Comparison of ENCODE assay signal across 12 cellular contexts in the genomic region with DNA sequence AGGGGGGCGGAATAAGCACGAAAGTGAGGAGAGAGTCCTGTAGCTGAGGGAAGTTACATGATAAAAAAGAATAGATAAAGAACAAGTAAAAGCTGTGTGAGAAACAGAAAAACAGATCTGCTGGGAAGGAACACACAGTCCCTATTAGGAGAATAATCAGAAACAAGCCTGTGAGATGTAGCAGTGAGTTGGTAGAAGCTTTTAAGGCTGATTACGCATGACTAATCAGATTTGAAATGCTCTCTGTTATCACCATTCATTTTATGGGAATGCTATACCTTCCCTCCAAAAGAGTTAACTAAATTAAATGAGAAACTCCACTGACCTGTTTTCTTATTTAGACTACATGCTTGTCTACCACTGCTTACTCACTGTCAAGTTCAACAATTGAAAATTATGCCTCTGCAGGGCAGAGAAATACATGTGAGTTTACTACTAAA. TPM values are rescaled to one million over a fixed set of nuclear protein-coding genes. Genes with fewer than 3 reads are reported as not detected.
A peak's percentile ranks its signal among the peaks of the same experiment; 100 is the strongest.
DNase-seq lines count a peak whose midpoint lies in the region; ATAC-seq, FAIRE-seq and TF ChIP-seq lines count a peak whose summit lies in the region.
"Had no signal": no experiment of that assay in that cellular context is flagged by ENCODE, and none has a peak within 500 bp of the region (broad histone marks: within the 10 kb centered on the region; RNA-seq: fewer than 3 reads in every experiment).

No MANE protein-coding gene starts in this region.

- H3K27ac ChIP-seq in A549 (peak overlapping the region; percentile 72 to 77), ectodermal cell (ENCODE audit: insufficient read depth, low read depth, low read length, poor library complexity, severe bottlenecking) (peak overlapping the region; percentile 38), mesenchymal stem cell (ENCODE audit: low read length, poor library complexity, severe bottlenecking) (peak overlapping the region; percentile 26)
- H3K27ac ChIP-seq: Peyer's patch had no signal

- no peak overlapping the region for H3K4ac ChIP-seq in mesenchymal stem cell (ENCODE audit: low read depth in 1 of 2, low read length in 2 of 2)

- no peaks in the 10 kb centered on the region for H3K9me3 ChIP-seq in A549
- no peaks in the 10 kb centered on the region for H3K9me3 ChIP-seq in ectodermal cell (ENCODE audit: control insufficient read depth, low read length)
- no peaks in the 10 kb centered on the region for H3K9me3 ChIP-seq in mesenchymal stem cell (ENCODE audit: control insufficient read depth, low read length)
- H3K9me3 ChIP-seq: Peyer's patch had no signal

- TF ChIP-seq POLR2A in A549 (IDR thresholded peaks at IDR 0.05; ENCODE audit: low read length) = no peak

- H2BK12ac ChIP-seq in mesenchymal stem cell (ENCODE audit: low read length in 2 of 2) = no peak overlapping the region

- H4K8ac ChIP-seq in mesenchymal stem cell (ENCODE audit: low read length) = no peak overlapping the region

- H3K79me1 ChIP-seq in mesenchymal stem cell (replicated peaks; ENCODE audit: low read length, poor library complexity, severe bottlenecking) = peaks cover 1% of the 10 kb centered on the region

- ATAC-seq in A549 = peak in 1 of 2 experiments; percentile 44; a peak in 3 of 6 replicates
- ATAC-seq in GM18907 (IDR thresholded peaks at IDR 0.05; ENCODE audit: unreplicated experiment) = no peak
- no peak for ATAC-seq in HG02981 (IDR thresholded peaks at IDR 0.05; ENCODE audit: unreplicated experiment)
- no peak for ATAC-seq in GM18520 (IDR thresholded peaks at IDR 0.05; ENCODE audit: unreplicated experiment)

- no peak overlapping the region for H2BK120ac ChIP-seq in mesenchymal stem cell (ENCODE audit: low read depth, low read length)

- no peak overlapping the region for H4K91ac ChIP-seq in mesenchymal stem cell (ENCODE audit: low read length)

- TF ChIP-seq CTCF in A549 (IDR thresholded peaks at IDR 0.05) = no peak

- no peak overlapping the region for H2AK5ac ChIP-seq in mesenchymal stem cell (ENCODE audit: low read length, severe bottlenecking)

- H3K4me2 ChIP-seq in A549 = peak overlapping the region; percentile 76
- no peak overlapping the region for H3K4me2 ChIP-seq in mesenchymal stem cell (ENCODE audit: low read length, poor library complexity, severe bottlenecking)

- H3K36me3 ChIP-seq in ectodermal cell (ENCODE audit: control insufficient read depth, insufficient read depth, low read length) (no peaks in the 10 kb centered on the region), mesenchymal stem cell (ENCODE audit: control insufficient read depth in 1 of 2, insufficient read depth in 2 of 2, low read depth in 1 of 2, low read length in 2 of 2) (no peaks in the 10 kb centered on the region)
- H3K36me3 ChIP-seq: Peyer's patch had no signal

- H3K18ac ChIP-seq in mesenchymal stem cell (ENCODE audit: low read depth in 1 of 2, low read length in 2 of 2) = no peak overlapping the region

- no peak overlapping the region for H2AFZ ChIP-seq in mesenchymal stem cell (ENCODE audit: low read depth, low read length)

- peak overlapping the region; percentile 78 for H3K9ac ChIP-seq in mesenchymal stem cell (ENCODE audit: low read length)

- CTCF ChIA-PET in A549 (lab: Yijun Ruan, JAX) = no interaction called here

- no peaks in the 10 kb centered on the region for H3K27me3 ChIP-seq in ectodermal cell (ENCODE audit: control insufficient read depth, insufficient read depth, low read length, poor library complexity, severe bottlenecking)
- H3K27me3 ChIP-seq in mesenchymal stem cell (ENCODE audit: control insufficient read depth in 1 of 2, insufficient read depth in 1 of 2, low read length in 2 of 2) = no peaks in the 10 kb centered on the region
- H3K27me3 ChIP-seq: Peyer's patch had no signal

- no peak overlapping the region for H2BK5ac ChIP-seq in mesenchymal stem cell (ENCODE audit: low read depth, low read length, poor library complexity, severe bottlenecking)

- no peak for TF ChIP-seq RAD21 in A549 (conservative IDR thresholded peaks at IDR 0.05 in 1 of 2, IDR thresholded peaks at IDR 0.05 in 1 of 2)

- no peak overlapping the region for H3K14ac ChIP-seq in mesenchymal stem cell (ENCODE audit: low read length in 2 of 2)

- 67% methylated on average over 3 of the region's 3 CpGs for WGBS in A549 (ENCODE audit: missing lambda C conversion rate)
- WGBS in ectodermal cell, 2 experiments = 77 to 86% methylated on average over 3 of the region's 3 CpGs
- 53% methylated on average over 3 of the region's 3 CpGs for WGBS in mesenchymal stem cell

- H3K4me1 ChIP-seq in A549 = peaks cover 49% of the 10 kb centered on the region
- H3K4me1 ChIP-seq in ectodermal cell (ENCODE audit: control insufficient read depth, insufficient read depth, low read length) = peaks cover 31% of the 10 kb centered on the region
- H3K4me1 ChIP-seq in mesenchymal stem cell (ENCODE audit: control insufficient read depth, insufficient read depth, low read depth, low read length) = peaks cover 7% of the 10 kb centered on the region

- no peak for TF ChIP-seq EP300 in A549 (IDR thresholded peaks at IDR 0.05)

- H3K23ac ChIP-seq in mesenchymal stem cell (ENCODE audit: low read length in 2 of 2) = no peak overlapping the region

- no peak for FAIRE-seq in A549 (lab: Jason Lieb, UNC)

- no peak overlapping the region for H2BK15ac ChIP-seq in mesenchymal stem cell (ENCODE audit: low read depth, poor library complexity, severe bottlenecking)

- H3K4me3 ChIP-seq in A549 = no peak overlapping the region
- no peak overlapping the region for H3K4me3 ChIP-seq in ectodermal cell (ENCODE audit: insufficient read depth, low read depth, low read length)
- H3K4me3 ChIP-seq in mesenchymal stem cell (ENCODE audit: insufficient read depth in 1 of 2, low read depth in 1 of 2, low read length in 2 of 2) = peak overlapping the region in 1 of 2 experiments; percentile 55
- H3K4me3 ChIP-seq: Peyer's patch had no signal

- POLR2A ChIA-PET in A549 (lab: Yijun Ruan, JAX) = no interaction called here

- DNase-seq in A549 (ENCODE audit: low read depth in 1 of 2, low spot score in 1 of 2) (no peak), NCI-H69 (lab: John Stamatoyannopoulos, UW) (peak; percentile 41), mesenchymal stem cell (peak; percentile 46), NCI-H345 (lab: John Stamatoyannopoulos, UW) (no peak)
- DNase-seq: activated CD4-positive, alpha-beta T cell treated with anti-CD3 and anti-CD28 coated beads for 48 hours; aorta; NCI-H1417 treated with DMSO at 0.1 percent for 48 hours; Peyer's patch had no signal

TF ChIP-seq in A549, 52 proteins besides CTCF, POLR2A, EP300 and RAD21:
- TF ChIP-seq MAFK (IDR thresholded peaks at IDR 0.05; ENCODE audit: partially characterized antibody) (peak; percentile 24), TFCP2L1 (CRISPR knock-in tag; IDR thresholded peaks at IDR 0.05) (no peak)

RNA-seq across cellular contexts. Expression of a gene that starts 15.8 kb away (rescaled TPM):
- polyA plus RNA-seq in A549 (2011; rRNA removed) (34.2 and 36.4 TPM in 2 replicates), A549 (2017; fragmentation: RNase III; extraction: RNeasy Plus Mini Kit Qiagen cat#74134 plus additional on column Dnase treatment) (16.3 to 18.9 TPM (median 16.8 TPM) in 3 replicates)
- polyA plus RNA-seq in A549 (2012; cell fraction: cytosol; rRNA removed) = 16.0 and 19.3 TPM in 2 replicates
- polyA plus RNA-seq in A549 (2012; cell fraction: nucleus; rRNA removed) = 14.8 and 16.7 TPM in 2 replicates
- 30.2 and 31.6 TPM in 2 replicates for polyA minus RNA-seq in A549 (2011; rRNA and poly(A)+ RNA removed)
- polyA plus RNA-seq in ectodermal cell (2013, experiment 1 of 4) = 75.8 TPM
- 92.5 TPM for polyA plus RNA-seq in ectodermal cell (2013, experiment 2 of 4)
- 79.2 TPM for polyA plus RNA-seq in ectodermal cell (2013, experiment 3 of 4)
- polyA plus RNA-seq in ectodermal cell (2013, experiment 4 of 4) = 77.8 TPM
- polyA plus RNA-seq in mesenchymal stem cell (2013, experiment 1 of 2) = 26.9 TPM
- 27.0 TPM for polyA plus RNA-seq in mesenchymal stem cell (2013, experiment 2 of 2)

RNA-seq across cellular contexts. Expression of a gene that starts 56.3 kb away (rescaled TPM):
- 27.1 and 40.3 TPM in 2 replicates for polyA plus RNA-seq in A549 (2011; rRNA removed)
- polyA plus RNA-seq in A549 (2012; cell fraction: cytosol; rRNA removed) = 22.5 and 27.1 TPM in 2 replicates
- polyA plus RNA-seq in A549 (2012; cell fraction: nucleus; rRNA removed) = 8.3 and 13.1 TPM in 2 replicates
- polyA plus RNA-seq in A549 (2017; fragmentation: RNase III; extraction: RNeasy Plus Mini Kit Qiagen cat#74134 plus additional on column Dnase treatment) = 60.7 to 65.8 TPM (median 63.3 TPM) in 3 replicates
- polyA minus RNA-seq in A549 (2011; rRNA and poly(A)+ RNA removed) = 3.5 and 4.5 TPM in 2 replicates
- polyA plus RNA-seq in ectodermal cell (2013, experiment 1 of 4) = 160 TPM
- polyA plus RNA-seq in ectodermal cell (2013, experiment 2 of 4) = 168 TPM
- polyA plus RNA-seq in ectodermal cell (2013, experiment 3 of 4) = 134 TPM
- 148 TPM for polyA plus RNA-seq in ectodermal cell (2013, experiment 4 of 4)
- polyA plus RNA-seq in mesenchymal stem cell (2013, experiment 1 of 2) = 102 TPM
- polyA plus RNA-seq in mesenchymal stem cell (2013, experiment 2 of 2) = 105 TPM

Comparison
In these comparisons a context has a peak if more than half of its experiments do, and no peak if none do; other contexts are left out.
1. DNase-seq: peak in NCI-H69 (single experiment) and mesenchymal stem cell (single experiment); none in A549 (0 of 2) and NCI-H345 (single experiment).
2. Peak in every context shown above with its lines, with median percentiles within 50 percentile points of each other: H3K27ac ChIP-seq.